In the genomic region with DNA sequence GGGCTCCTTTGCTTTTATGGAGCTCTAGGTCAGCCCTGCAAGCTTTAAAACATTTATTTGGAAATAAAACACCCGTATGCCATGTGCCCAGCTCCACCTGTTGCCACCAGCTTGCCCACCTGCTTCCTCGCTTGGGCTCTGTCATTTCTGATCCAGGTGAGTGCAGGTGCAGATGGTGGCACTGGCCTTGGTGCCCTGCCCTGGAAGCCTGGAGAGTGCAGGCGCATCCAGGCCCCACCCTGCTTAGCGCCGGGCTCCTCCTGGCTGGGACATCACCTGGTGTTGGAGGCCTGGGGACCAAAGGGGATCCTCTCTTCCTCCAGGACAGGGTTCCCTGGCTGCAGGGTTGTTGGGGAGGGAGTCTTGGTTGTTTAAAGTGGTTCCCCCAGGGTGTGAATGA, we compare ENCODE assay signal across 16 cellular contexts. TPM values are rescaled to one million over a fixed set of nuclear protein-coding genes. Genes with fewer than 3 reads are reported as not detected.
DNase-seq lines count a peak whose midpoint lies in the region; ATAC-seq, FAIRE-seq and TF ChIP-seq lines count a peak whose summit lies in the region.
"Had no signal": no experiment of that assay in that cellular context is flagged by ENCODE, and none has a peak within 500 bp of the region (broad histone marks: within the 10 kb centered on the region; RNA-seq: fewer than 3 reads in every experiment).

No MANE protein-coding gene starts in this region.

- H3K23ac ChIP-seq in H1 (ENCODE audit: insufficient read length): no peak overlapping the region

- H2AK5ac ChIP-seq in H1 (ENCODE audit: low read depth, low read length): no peak overlapping the region

- no peak overlapping the region for H2AFZ ChIP-seq in H1 (ENCODE audit: low read length)

- H3K4me2 ChIP-seq in H1 (ENCODE audit: insufficient read depth in 1 of 2, low read depth in 2 of 2, low read length in 2 of 2): no peak overlapping the region
- H3K4me2 ChIP-seq: A549, KMS-11 had no signal

- no peak overlapping the region for H4K91ac ChIP-seq in H1 (replicated peaks; ENCODE audit: insufficient read length, low read length)

- 96% methylated on average over 5 of the region's 5 CpGs; no CpG with 5 or more reads in 1 of the 2 experiments for WGBS in H1 (ENCODE audit: extremely low coverage in 1 of 2, insufficient coverage in 1 of 2, insufficient read length in 1 of 2, insufficient replicate concordance in 2 of 2, low coverage in 1 of 2, low lambda C conversion rate in 2 of 2, missing lambda C conversion rate in 1 of 2), 2 experiments
- 84 to 98% (median 91%) methylated on average over 5 of the region's 5 CpGs for WGBS in psoas muscle, 3 donors

- no peaks in the 10 kb centered on the region for H3K23me2 ChIP-seq in H1 (ENCODE audit: low read depth, low read length)

- no peaks in the 10 kb centered on the region for H3K36me3 ChIP-seq in H1 (ENCODE audit: control insufficient read depth in 2 of 4, insufficient read depth in 4 of 4, low read length in 3 of 4)
- H3K36me3 ChIP-seq in psoas muscle (ENCODE audit: insufficient read depth in 1 of 2, low read depth in 1 of 2): no peaks in the 10 kb centered on the region

- no peak for TF ChIP-seq EP300 in H1 (IDR thresholded peaks at IDR 0.05; ENCODE audit: borderline replicate concordance in 1 of 2, low read depth in 2 of 2, low read length in 2 of 2)

- peaks cover 3 to 10% of the 10 kb centered on the region in 2 experiments for H4K20me1 ChIP-seq in H1 (replicated peaks in 1 of 2; ENCODE audit: control insufficient read depth in 1 of 2, insufficient read depth in 2 of 2, low read length in 2 of 2)

- peaks cover 0 to 11% (median 7%) of the 10 kb centered on the region in 4 experiments; a peak in 4 of 7 replicates for H3K4me1 ChIP-seq in H1 (replicated peaks in 1 of 4; ENCODE audit: control insufficient read depth in 3 of 4, insufficient read depth in 4 of 4, low read length in 3 of 4)
- peaks cover 49% of the 10 kb centered on the region for H3K4me1 ChIP-seq in psoas muscle

- no peak overlapping the region for H3K27ac ChIP-seq in H1 (ENCODE audit: low read depth, low read length)
- H3K27ac ChIP-seq in psoas muscle: peak overlapping the region; percentile 84
- H3K27ac ChIP-seq: A549, C4-2B, KMS-11 had no signal

- POLR2A ChIA-PET in H1 (lab: Charles Lee; ENCODE audit: partially characterized antibody): interaction anchor here (1.1 kb wide), 1 partner anchor 12 kb away, joined by 3 read pairs; no protein-coding TSS in a partner anchor

- intact Hi-C loops in psoas muscle (cut with DNase I): no loop called here

- H4K8ac ChIP-seq in H1 (ENCODE audit: extremely low read depth, insufficient read depth, low read length): 0 out of 2 replicates have a peak overlapping the region, but pooled peaks have one; percentile 40

- peaks cover 10% of the 10 kb centered on the region for H3K79me1 ChIP-seq in H1 (ENCODE audit: low read depth, low read length)

- no peak overlapping the region for H3K14ac ChIP-seq in H1 (ENCODE audit: insufficient read length)

- H2BK5ac ChIP-seq in H1 (ENCODE audit: low read depth, low read length): no peak overlapping the region

- H3K4ac ChIP-seq in H1 (replicated peaks; ENCODE audit: insufficient read length, low read depth, low read length): no peak overlapping the region

- H2BK120ac ChIP-seq in H1 (replicated peaks; ENCODE audit: low read depth, low read length): no peak overlapping the region

- no peak overlapping the region for H3K56ac ChIP-seq in H1 (replicated peaks; ENCODE audit: insufficient read length, low read depth, low read length)

- DNase-seq in NCI-H748 (lab: John Stamatoyannopoulos, UW; ENCODE audit: unreplicated experiment) (peak; percentile 32), NCI-H748 treated with DMSO at 0.1 percent for 48 hours (lab: John Stamatoyannopoulos, UW) (no peak), COLO668 (lab: John Stamatoyannopoulos, UW; ENCODE audit: unreplicated experiment) (peak; percentile 80), H1 (ENCODE audit: low read depth in 1 of 2, low spot score in 2 of 2) (no peak), psoas muscle (peak in 1 of 2 donors; percentile 44)
- DNase-seq: DMS 273 treated with DMSO at 0.1 percent for 48 hours, NCI-H1436, NCI-H2029, NCI-H2227 treated with DMSO at 0.1 percent for 48 hours, NCI-H526 treated with DMSO at 0.1 percent for 48 hours, PC-3 had no signal

- no peaks in the 10 kb centered on the region for H3K27me3 ChIP-seq in H1 (replicated peaks in 1 of 4; ENCODE audit: control insufficient read depth in 3 of 4, extremely low read depth in 1 of 4, insufficient read depth in 3 of 4, low read length in 3 of 4)
- no peaks in the 10 kb centered on the region for H3K27me3 ChIP-seq in psoas muscle (ENCODE audit: insufficient read depth in 3 of 3, low read length in 2 of 3)

- no peak for TF ChIP-seq POLR2A in H1 (IDR thresholded peaks at IDR 0.05; ENCODE audit: control extremely low read depth in 1 of 2, low read depth in 2 of 2, low read length in 2 of 2)

- H3K18ac ChIP-seq in H1 (ENCODE audit: extremely low read depth, low read length): no peak overlapping the region

- no peak overlapping the region for H2BK12ac ChIP-seq in H1 (ENCODE audit: low read depth, low read length)

- H2BK15ac ChIP-seq in H1 (ENCODE audit: low read length): no peak overlapping the region

- H2BK20ac ChIP-seq in H1 (ENCODE audit: low read length): no peak overlapping the region

- no peak overlapping the region for H3K4me3 ChIP-seq in H1 (ENCODE audit: extremely low read depth in 1 of 4, insufficient read depth in 2 of 4, low read depth in 3 of 4, low read length in 4 of 4)
- no peak overlapping the region for H3K4me3 ChIP-seq in psoas muscle
- H3K4me3 ChIP-seq: A549 had no signal

- CTCF ChIA-PET in H1 (lab: Charles Lee; ENCODE audit: partially characterized antibody): interaction anchor here (0.9 to 4.2 kb wide), 4 partner anchors 12 to 83 kb away, joined by 3 to 15 read pairs (median 5); no protein-coding TSS in a partner anchor

- TF ChIP-seq CTCF in H1 (IDR thresholded peaks at IDR 0.05; ENCODE audit: control extremely low read depth in 1 of 3, insufficient read depth in 1 of 3, low read depth in 1 of 3, low read length in 3 of 3): no peak
- TF ChIP-seq CTCF in psoas muscle (IDR thresholded peaks at IDR 0.05): no peak

- no peak overlapping the region for H4K5ac ChIP-seq in H1 (ENCODE audit: insufficient read length, low read depth, low read length)

- no peak for FAIRE-seq in H1 (lab: Jason Lieb, UNC)
- FAIRE-seq: A549 had no signal

- ATAC-seq in psoas muscle: no peak
- no peak for ATAC-seq in HG03108 (IDR thresholded peaks at IDR 0.05; ENCODE audit: unreplicated experiment)
- ATAC-seq in GM19455 (IDR thresholded peaks at IDR 0.05; ENCODE audit: unreplicated experiment): no peak
- ATAC-seq: A549, PC-3 had no signal

- peaks cover 0 to 20% of the 10 kb centered on the region in 2 experiments; a peak in 1 of 4 replicates for H3K79me2 ChIP-seq in H1 (ENCODE audit: control insufficient read depth in 1 of 2, insufficient read depth in 2 of 2, low read length in 2 of 2)

- no peak overlapping the region for H3K9ac ChIP-seq in H1 (replicated peaks in 1 of 4; ENCODE audit: extremely low read depth in 1 of 4, low read depth in 3 of 4, low read length in 3 of 4)
- H3K9ac ChIP-seq: KMS-11 had no signal

- TF ChIP-seq RAD21 in H1 (IDR thresholded peaks at IDR 0.05 in 1 of 2, conservative IDR thresholded peaks at IDR 0.05 in 1 of 2; ENCODE audit: low read depth in 2 of 2, low read length in 2 of 2): no peak

- H3K9me3 ChIP-seq in H1 (ENCODE audit: insufficient read depth in 2 of 2, low read depth in 1 of 2, low read length in 1 of 2): peaks cover 0 to 4% of the 10 kb centered on the region in 2 experiments; a peak in 1 of 4 replicates
- H3K9me3 ChIP-seq in psoas muscle: peaks cover 5% of the 10 kb centered on the region

TF ChIP-seq in H1, 55 proteins besides CTCF, POLR2A, EP300 and RAD21:
- TF ChIP-seq SIX5 (IDR thresholded peaks at IDR 0.05; ENCODE audit: low read depth, low read length): no peak
- no peak for TF ChIP-seq YY1 (IDR thresholded peaks at IDR 0.05; ENCODE audit: low read depth, low read length)
- no peak for TF ChIP-seq RBBP5 (IDR thresholded peaks at IDR 0.05; ENCODE audit: borderline replicate concordance, low read depth, low read length)

RNA-seq across cellular contexts. Expression of a gene that starts 35.8 kb away (rescaled TPM):
- 87.2 and 89.2 TPM in 2 replicates for total RNA-seq in H1 (2021; fragmentation: NEBNext Ultra II Directional; extraction: Animal tissue kit (Norgen Biotek cat#: 25700))
- polyA plus RNA-seq in H1 (2011; rRNA removed) (12.0 and 20.6 TPM in 2 replicates), psoas muscle (10 to 100 TPM in 2 of 3 donors, 1 to 10 TPM in 1; 8.1 to 22.5 (median 11.9) TPM)
- polyA plus RNA-seq in H1 (2011; cell fraction: cytosol; rRNA removed): 11.5 TPM
- polyA plus RNA-seq in H1 (2011; cell fraction: nucleus; rRNA removed): 51.7 TPM
- polyA plus RNA-seq in H1 (2012, experiment 1 of 2): 69.6 to 91.7 TPM (median 76.7 TPM) in 4 replicates
- 42.2 TPM for polyA plus RNA-seq in H1 (2012, experiment 2 of 2)
- 48.8 TPM for polyA plus RNA-seq in H1 (2013, experiment 1 of 2)
- 43.7 TPM for polyA plus RNA-seq in H1 (2013, experiment 2 of 2)
- polyA minus RNA-seq in H1 (2011; rRNA and poly(A)+ RNA removed): 22.2 and 25.3 TPM in 2 replicates
- 43.6 TPM for polyA minus RNA-seq in H1 (2011; cell fraction: cytosol; rRNA and poly(A)+ RNA removed)
- 37.6 TPM for polyA minus RNA-seq in H1 (2011; cell fraction: nucleus; rRNA and poly(A)+ RNA removed)
- total RNA-seq in psoas muscle: 10 to 100 TPM; 35.5 to 58.8 (median 43.0) TPM

Comparison
In these comparisons a context has a peak if more than half of its experiments do, and no peak if none do; other contexts are left out.
1. DNase-seq: peak in NCI-H748 (single experiment) and COLO668 (single experiment); none in NCI-H748 treated with DMSO at 0.1 percent for 48 hours (single experiment) and H1 (0 of 2).